ENCODE assay signal across 18 cellular contexts in the genomic region with DNA sequence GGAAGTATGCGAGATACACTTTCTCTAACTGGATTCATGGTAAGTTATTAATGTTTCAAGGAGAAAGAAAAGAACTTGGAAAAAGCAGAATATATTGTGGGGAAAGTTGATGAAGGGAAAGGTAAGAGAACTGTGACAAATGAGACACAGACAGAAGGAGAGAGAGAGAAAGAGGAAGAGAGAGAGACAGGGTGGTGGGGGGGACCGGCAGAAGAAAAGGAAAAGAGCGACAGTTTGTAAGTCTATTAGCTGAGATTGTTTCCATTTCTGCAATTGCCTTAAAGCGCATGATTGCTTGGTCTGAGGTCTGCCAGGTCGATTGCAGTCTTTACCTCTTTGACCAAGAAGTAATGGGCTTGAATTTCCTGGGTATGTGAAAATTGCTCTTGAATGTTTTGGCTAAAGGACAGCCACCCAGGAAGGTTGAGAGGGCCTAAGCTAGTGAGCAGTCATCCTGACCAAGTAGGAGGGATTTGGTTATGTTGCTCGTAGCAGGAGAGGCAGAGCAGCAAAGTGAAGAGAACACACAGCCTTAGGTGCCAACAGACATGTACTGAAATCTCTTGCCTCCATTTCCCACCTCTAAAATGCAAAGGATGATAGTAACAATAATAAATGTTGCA. TPM values are rescaled to one million over a fixed set of nuclear protein-coding genes. Genes with fewer than 3 reads are reported as not detected.
DNase-seq lines count a peak whose midpoint lies in the region; ATAC-seq, FAIRE-seq and TF ChIP-seq lines count a peak whose summit lies in the region.
"Had no signal": no experiment of that assay in that cellular context is flagged by ENCODE, and none has a peak within 500 bp of the region (broad histone marks: within the 10 kb centered on the region; RNA-seq: fewer than 3 reads in every experiment).

No MANE protein-coding gene starts in this region.

- H3K36me3 Mint-ChIP-seq in activated CD4-positive, alpha-beta T cell treated with anti-CD3 and anti-CD28 coated beads, Interleukin-2, amount 10 ng/mL, durations not matched to agents 24 days and 14 days (ENCODE audit: low read depth): peaks cover 6% of the 10 kb centered on the region
- H3K36me3 Mint-ChIP-seq in activated T-helper 2 cell treated with anti-CD3 and anti-CD28 coated beads, Interferon-gamma antibody, Interleukin-2, Interleukin-4, amounts not matched to agents 10 μg/mL and 5 μg/mL and 100 μg/mL, durations not matched to agents 14 hours and 24 hours and 36 hours (ENCODE audit: low read depth): peaks cover 30% of the 10 kb centered on the region
- H3K36me3 Mint-ChIP-seq in natural killer cell: no peaks in the 10 kb centered on the region

- peak overlapping the region; percentile 63 for H3K27ac Mint-ChIP-seq in activated CD4-positive, alpha-beta T cell treated with anti-CD3 and anti-CD28 coated beads, Interleukin-2, amount 10 ng/mL, durations not matched to agents 24 days and 14 days
- H3K27ac Mint-ChIP-seq in activated T-helper 2 cell treated with anti-CD3 and anti-CD28 coated beads, Interferon-gamma antibody, Interleukin-2, Interleukin-4, amounts not matched to agents 10 μg/mL and 5 μg/mL and 100 μg/mL, durations not matched to agents 14 hours and 24 hours and 36 hours: peak overlapping the region; percentile 75
- peak overlapping the region; percentile 68 to 72 for H3K27ac Mint-ChIP-seq in natural killer cell
- H3K27ac Mint-ChIP-seq: dendritic cell treated with granulocyte-macrophage colony-stimulating factor and Interleukin-4, amounts not matched to agents 40 ng/mL and 50 ng/mL, for 4 days had no signal

- no peaks in the 10 kb centered on the region for H3K9me3 Mint-ChIP-seq in activated CD4-positive, alpha-beta T cell treated with anti-CD3 and anti-CD28 coated beads, Interleukin-2, amount 10 ng/mL, durations not matched to agents 24 days and 14 days
- no peaks in the 10 kb centered on the region for H3K9me3 Mint-ChIP-seq in activated T-helper 2 cell treated with anti-CD3 and anti-CD28 coated beads, Interferon-gamma antibody, Interleukin-2, Interleukin-4, amounts not matched to agents 10 μg/mL and 5 μg/mL and 100 μg/mL, durations not matched to agents 14 hours and 24 hours and 36 hours
- H3K9me3 Mint-ChIP-seq in natural killer cell: no peaks in the 10 kb centered on the region
- H3K9me3 Mint-ChIP-seq: dendritic cell treated with granulocyte-macrophage colony-stimulating factor and Interleukin-4, amounts not matched to agents 40 ng/mL and 50 ng/mL, for 4 days had no signal

- no peak for TF ChIP-seq CTCF in natural killer cell (IDR thresholded peaks at IDR 0.05)

- FAIRE-seq in GM12892 (lab: Jason Lieb, UNC): peak; percentile 60

- no peak for TF ChIP-seq POLR2A in GM12892 (IDR thresholded peaks at IDR 0.05; ENCODE audit: low read depth, low read length)

- H3K4me1 Mint-ChIP-seq in activated CD4-positive, alpha-beta T cell treated with anti-CD3 and anti-CD28 coated beads, Interleukin-2, amount 10 ng/mL, durations not matched to agents 24 days and 14 days: peaks cover 83% of the 10 kb centered on the region
- peaks cover 83% of the 10 kb centered on the region for H3K4me1 Mint-ChIP-seq in activated T-helper 2 cell treated with anti-CD3 and anti-CD28 coated beads, Interferon-gamma antibody, Interleukin-2, Interleukin-4, amounts not matched to agents 10 μg/mL and 5 μg/mL and 100 μg/mL, durations not matched to agents 14 hours and 24 hours and 36 hours (ENCODE audit: low read depth)
- peaks cover 80 to 81% of the 10 kb centered on the region in 2 donors for H3K4me1 Mint-ChIP-seq in natural killer cell

- intact Hi-C loops in activated CD4-positive, alpha-beta T cell treated with anti-CD3 and anti-CD28 coated beads, Interleukin-2, amount 10 ng/mL, durations not matched to agents 24 days and 14 days (cut with micrococcal nuclease): no loop called here
- intact Hi-C loops in activated T-helper 2 cell treated with anti-CD3 and anti-CD28 coated beads, Interferon-gamma antibody, Interleukin-2, Interleukin-4, amounts not matched to agents 10 μg/mL and 5 μg/mL and 100 μg/mL, durations not matched to agents 14 hours and 24 hours and 36 hours (cut with micrococcal nuclease): loop anchor here (2.0 to 5.0 kb wide), 2 partner anchors 14 to 34 kb away; a partner anchor contains a TSS
- intact Hi-C loops in natural killer cell (cut with micrococcal nuclease): no loop called here

- no peak for DNase-seq in activated CD4-positive, alpha-beta T cell treated with anti-CD3 and anti-CD28 coated beads, Interleukin-2, amount 10 ng/mL, durations not matched to agents 24 days and 14 days
- no peak for DNase-seq in activated CD4-positive, alpha-beta T cell treated with anti-CD3 and anti-CD28 coated beads, Interleukin-2, amount 50 U/mL, for 48 hours
- DNase-seq in GM12892 (ENCODE audit: insufficient read length) (no peak), natural killer cell (no peak), NCI-H2196 treated with DMSO at 0.1 percent for 48 hours (lab: John Stamatoyannopoulos, UW; ENCODE audit: unreplicated experiment) (no peak), left lobe of liver (ENCODE audit: low spot score) (no peak), foreskin melanocyte (no peak)
- DNase-seq in activated T-helper 2 cell treated with anti-CD3 and anti-CD28 coated beads, Interferon-gamma antibody, Interleukin-2, Interleukin-4, amounts not matched to agents 10 μg/mL and 5 μg/mL and 100 μg/mL, durations not matched to agents 14 hours and 24 hours and 36 hours (ENCODE audit: low spot score): no peak
- DNase-seq: gastrocnemius medialis; NCI-H1048; NCI-H2081 treated with DMSO at 0.1 percent for 48 hours; NCI-H524 treated with DMSO at 0.1 percent for 48 hours; right cardiac atrium; stimulated activated CD4-positive, alpha-beta T cell treated with anti-CD3 and anti-CD28 coated beads, Interleukin-15, amount 100 ng/mL, for 24 hours had no signal

- ATAC-seq in natural killer cell (no peak), left lobe of liver (no peak)
- ATAC-seq: gastrocnemius medialis, right cardiac atrium had no signal

- H3K4me3 Mint-ChIP-seq in activated CD4-positive, alpha-beta T cell treated with anti-CD3 and anti-CD28 coated beads, Interleukin-2, amount 10 ng/mL, durations not matched to agents 24 days and 14 days: peak overlapping the region; percentile 74
- H3K4me3 Mint-ChIP-seq in activated T-helper 2 cell treated with anti-CD3 and anti-CD28 coated beads, Interferon-gamma antibody, Interleukin-2, Interleukin-4, amounts not matched to agents 10 μg/mL and 5 μg/mL and 100 μg/mL, durations not matched to agents 14 hours and 24 hours and 36 hours (ENCODE audit: low read depth): peak overlapping the region; percentile 72
- peak overlapping the region; percentile 41 for H3K4me3 Mint-ChIP-seq in natural killer cell
- H3K4me3 Mint-ChIP-seq: dendritic cell treated with granulocyte-macrophage colony-stimulating factor and Interleukin-4, amounts not matched to agents 40 ng/mL and 50 ng/mL, for 4 days had no signal

- no peaks in the 10 kb centered on the region for H3K27me3 Mint-ChIP-seq in activated CD4-positive, alpha-beta T cell treated with anti-CD3 and anti-CD28 coated beads, Interleukin-2, amount 10 ng/mL, durations not matched to agents 24 days and 14 days
- H3K27me3 Mint-ChIP-seq in activated T-helper 2 cell treated with anti-CD3 and anti-CD28 coated beads, Interferon-gamma antibody, Interleukin-2, Interleukin-4, amounts not matched to agents 10 μg/mL and 5 μg/mL and 100 μg/mL, durations not matched to agents 14 hours and 24 hours and 36 hours (ENCODE audit: low read depth): no peaks in the 10 kb centered on the region
- no peaks in the 10 kb centered on the region for H3K27me3 Mint-ChIP-seq in natural killer cell (ENCODE audit: low read depth in 2 of 2)

RNA-seq across cellular contexts. Expression of a gene that starts 23.6 kb away (rescaled TPM):
- 0.90 and 0.96 TPM in 2 replicates for total RNA-seq in activated CD4-positive, alpha-beta T cell treated with anti-CD3 and anti-CD28 coated beads, Interleukin-2, amount 10 ng/mL, durations not matched to agents 24 days and 14 days
- not detected for polyA plus RNA-seq in GM12892 (2012; ENCODE audit: missing spikeins)
- total RNA-seq in activated T-helper 2 cell treated with anti-CD3 and anti-CD28 coated beads, Interferon-gamma antibody, Interleukin-2, Interleukin-4, amounts not matched to agents 10 μg/mL and 5 μg/mL and 100 μg/mL, durations not matched to agents 14 hours and 24 hours and 36 hours: 1.7 and 2.0 TPM in 2 replicates
- total RNA-seq in natural killer cell (1 to 10 TPM; 2.6 to 8.7 (median 6.7) TPM), left lobe of liver (not detected)
- total RNA-seq: epithelial cell of proximal tubule, gastrocnemius medialis, omental fat pad, SJSA1 had no signal

RNA-seq across cellular contexts. Expression of a gene that starts 35.8 kb away (rescaled TPM):
- total RNA-seq in activated CD4-positive, alpha-beta T cell treated with anti-CD3 and anti-CD28 coated beads, Interleukin-2, amount 10 ng/mL, durations not matched to agents 24 days and 14 days: 34.4 and 38.4 TPM in 2 replicates
- polyA plus RNA-seq in GM12892 (2012; ENCODE audit: missing spikeins): 3.3 TPM
- total RNA-seq in activated T-helper 2 cell treated with anti-CD3 and anti-CD28 coated beads, Interferon-gamma antibody, Interleukin-2, Interleukin-4, amounts not matched to agents 10 μg/mL and 5 μg/mL and 100 μg/mL, durations not matched to agents 14 hours and 24 hours and 36 hours: 44.1 and 46.5 TPM in 2 replicates
- total RNA-seq in natural killer cell (10 to 100 TPM; 65.1 to 97.3 (median 92.2) TPM), left lobe of liver (0.55 TPM)
- total RNA-seq: epithelial cell of proximal tubule had no signal

RNA-seq across cellular contexts. Expression of a gene that starts 43.1 kb away (rescaled TPM):
- total RNA-seq in activated CD4-positive, alpha-beta T cell treated with anti-CD3 and anti-CD28 coated beads, Interleukin-2, amount 10 ng/mL, durations not matched to agents 24 days and 14 days: 0.09 and 0.56 TPM in 2 replicates
- polyA plus RNA-seq in GM12892 (2012; ENCODE audit: missing spikeins): not detected
- total RNA-seq in activated T-helper 2 cell treated with anti-CD3 and anti-CD28 coated beads, Interferon-gamma antibody, Interleukin-2, Interleukin-4, amounts not matched to agents 10 μg/mL and 5 μg/mL and 100 μg/mL, durations not matched to agents 14 hours and 24 hours and 36 hours: 0.11 TPM in 2 replicates
- total RNA-seq in natural killer cell: not detected
- total RNA-seq in left lobe of liver: not detected
- total RNA-seq: epithelial cell of proximal tubule, gastrocnemius medialis, omental fat pad, right cardiac atrium, SJSA1 had no signal

RNA-seq across cellular contexts. Expression of a gene that starts 58.1 kb away (rescaled TPM):
- 0.17 and 0.23 TPM in 2 replicates for total RNA-seq in activated CD4-positive, alpha-beta T cell treated with anti-CD3 and anti-CD28 coated beads, Interleukin-2, amount 10 ng/mL, durations not matched to agents 24 days and 14 days
- polyA plus RNA-seq in GM12892 (2012; ENCODE audit: missing spikeins): 0.02 TPM
- 0.07 and 0.11 TPM in 2 replicates for total RNA-seq in activated T-helper 2 cell treated with anti-CD3 and anti-CD28 coated beads, Interferon-gamma antibody, Interleukin-2, Interleukin-4, amounts not matched to agents 10 μg/mL and 5 μg/mL and 100 μg/mL, durations not matched to agents 14 hours and 24 hours and 36 hours
- total RNA-seq in natural killer cell (1 to 10 TPM in 2 of 3 donors, not detected in 1; 1.0 to 7.5 TPM), left lobe of liver (6.6 TPM)
- total RNA-seq: SJSA1 had no signal

Comparison
In these comparisons a context has a peak if more than half of its experiments do, and no peak if none do; other contexts are left out.
1. RNA of a gene that starts 35.8 kb away (total RNA-seq): 65.1 to 97.3 TPM in natural killer cell, 44.1 to 46.5 TPM in activated T-helper 2 cell treated with anti-CD3 and anti-CD28 coated beads, Interferon-gamma antibody, Interleukin-2, Interleukin-4, amounts not matched to agents 10 μg/mL and 5 μg/mL and 100 μg/mL, durations not matched to agents 14 hours and 24 hours and 36 hours and 34.4 to 38.4 TPM in activated CD4-positive, alpha-beta T cell treated with anti-CD3 and anti-CD28 coated beads, Interleukin-2, amount 10 ng/mL, durations not matched to agents 24 days and 14 days; 0.55 TPM in left lobe of liver (single experiment); every median in the first group is over 10 times any median in the second.
2. Peak in every context shown above with its lines, with median percentiles within 50 percentile points of each other: H3K27ac Mint-ChIP-seq and H3K4me3 Mint-ChIP-seq.